ENCODE assay signal across 8 cellular contexts in the genomic region with DNA sequence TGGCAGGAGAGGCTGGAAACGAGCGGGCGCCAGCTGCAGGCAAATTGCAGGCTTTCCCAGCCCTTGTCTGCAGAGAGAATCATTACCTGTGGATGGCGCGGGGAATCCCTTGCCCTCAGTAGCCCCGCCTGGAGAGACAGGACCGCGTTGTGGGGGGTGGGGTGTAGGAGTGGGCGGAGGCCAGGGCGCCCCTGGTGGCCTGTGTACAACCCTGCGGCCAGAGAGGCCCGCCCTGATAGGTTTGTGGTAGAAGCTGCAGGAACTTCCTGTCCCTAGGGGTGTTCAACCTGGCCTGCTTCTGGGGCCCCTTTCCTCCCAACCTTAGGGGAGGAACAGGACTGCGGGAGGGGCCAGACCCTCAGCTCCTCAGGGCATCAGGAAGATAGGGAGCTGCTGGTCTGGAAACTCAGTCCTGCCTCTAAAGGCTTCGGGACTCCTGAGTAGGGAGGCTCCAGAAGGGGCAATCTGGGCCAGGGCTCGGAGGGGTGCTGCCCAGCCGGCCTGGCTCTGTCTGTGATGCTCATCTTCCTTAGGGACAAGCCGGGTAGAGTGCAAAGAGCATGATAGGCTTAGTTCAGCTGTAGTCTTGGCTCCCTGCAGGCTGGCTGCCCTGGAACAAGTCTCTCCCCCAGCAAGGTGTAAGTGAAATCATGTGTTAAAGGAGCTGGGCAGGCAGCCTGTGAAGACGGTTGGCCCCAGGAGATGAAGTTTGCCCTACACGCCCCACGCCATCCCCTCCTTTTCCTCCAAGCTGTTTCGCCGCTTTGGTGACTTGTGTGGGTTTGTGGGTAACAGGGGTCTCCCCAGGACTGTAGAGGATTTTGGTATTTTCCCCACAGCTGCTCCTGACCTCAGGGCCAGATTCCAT. TPM values are rescaled to one million over a fixed set of nuclear protein-coding genes. Genes with fewer than 3 reads are reported as not detected.
DNase-seq lines count a peak whose midpoint lies in the region; ATAC-seq, FAIRE-seq and TF ChIP-seq lines count a peak whose summit lies in the region.

No MANE protein-coding gene starts in this region.

- CTCF ChIA-PET in A549 (lab: Yijun Ruan, JAX): interaction anchor here (0.6 to 6.8 kb wide), 35 partner anchors 10 to 365 kb away, joined by 3 to 75 read pairs (median 4); a partner anchor contains a TSS

- H3K4me2 ChIP-seq in A549: peak overlapping the region; percentile 92

- no peak for TF ChIP-seq POLR2A in A549 (IDR thresholded peaks at IDR 0.05; ENCODE audit: low read length)

- H3K36me3 ChIP-seq in WERI-Rb-1 (peaks cover 33% of the 10 kb centered on the region), bronchial epithelial cell (ENCODE audit: control insufficient read depth, insufficient read depth, low read length) (no peaks in the 10 kb centered on the region)

- H3K4me3 ChIP-seq in A549: peak overlapping the region; percentile 83
- peak overlapping the region; percentile 41 for H3K4me3 ChIP-seq in WERI-Rb-1 (ENCODE audit: low read depth, low read length)
- peak overlapping the region; percentile 38 for H3K4me3 ChIP-seq in bronchial epithelial cell (ENCODE audit: low read depth, low read length)

- no peaks in the 10 kb centered on the region for H3K27me3 ChIP-seq in WERI-Rb-1 (ENCODE audit: insufficient read depth, low read depth, severe bottlenecking)
- no peaks in the 10 kb centered on the region for H3K27me3 ChIP-seq in bronchial epithelial cell (ENCODE audit: control insufficient read depth, insufficient read depth, low read length)

- DNase-seq in A549 (ENCODE audit: low read depth in 1 of 2, low spot score in 1 of 2): peak; percentile 82 to 86
- peak; percentile 40 for DNase-seq in NCI-H2107 (lab: John Stamatoyannopoulos, UW)
- peak; percentile 96 for DNase-seq in WERI-Rb-1
- peak; percentile 48 for DNase-seq in bronchial epithelial cell (ENCODE audit: low read depth)
- peak; percentile 81 for DNase-seq in iris pigment epithelial cell (ENCODE audit: low read depth)
- peak; percentile 61 for DNase-seq in stimulated activated CD4-positive, alpha-beta T cell treated with anti-CD3 and anti-CD28 coated beads, Interleukin-12 subunit alpha, Interleukin-12 subunit beta, amount 100 ng/mL, for 4 hours

- 24% methylated on average over 12 of the region's 22 CpGs for WGBS in A549 (ENCODE audit: missing lambda C conversion rate)

- TF ChIP-seq EP300 in A549 (IDR thresholded peaks at IDR 0.05): no peak

- H3K9me3 ChIP-seq in A549 (no peaks in the 10 kb centered on the region), WERI-Rb-1 (ENCODE audit: severe bottlenecking) (no peaks in the 10 kb centered on the region)

- H3K27ac ChIP-seq in A549 (peak overlapping the region; percentile 79 to 96), WERI-Rb-1 (peak overlapping the region; percentile 81)

- peaks cover 14% of the 10 kb centered on the region for H3K4me1 ChIP-seq in A549

- TF ChIP-seq CTCF in A549 (IDR thresholded peaks at IDR 0.05): peak; percentile 57
- peak; percentile 92 for TF ChIP-seq CTCF in WERI-Rb-1 (IDR thresholded peaks at IDR 0.05; ENCODE audit: low read depth, low read length)
- peak; percentile 89 for TF ChIP-seq CTCF in bronchial epithelial cell (IDR thresholded peaks at IDR 0.05; ENCODE audit: insufficient read depth, low read length, severe bottlenecking)

- POLR2A ChIA-PET in A549 (lab: Yijun Ruan, JAX): interaction anchor here (1.2 to 1.6 kb wide), 2 partner anchors 11 to 146 kb away, joined by 3 to 7 read pairs; a partner anchor contains a TSS

- peak in 1 of 2 experiments; percentile 26; a peak in 1 of 5 replicates for TF ChIP-seq RAD21 in A549 (conservative IDR thresholded peaks at IDR 0.05 in 1 of 2, IDR thresholded peaks at IDR 0.05 in 1 of 2)

- FAIRE-seq in A549 (lab: Jason Lieb, UNC) (no peak), bronchial epithelial cell (lab: Jason Lieb, UNC) (no peak)

- ATAC-seq in A549: peak; percentile 91 to 94
- ATAC-seq in GM18517 (IDR thresholded peaks at IDR 0.05; ENCODE audit: unreplicated experiment): peak; percentile 68
- peak; percentile 47 for ATAC-seq in HG03025 (IDR thresholded peaks at IDR 0.05; ENCODE audit: low FRiP score, unreplicated experiment)

TF ChIP-seq in A549, 52 proteins besides CTCF, POLR2A, EP300 and RAD21:
- TF ChIP-seq NPAS2 (CRISPR knock-in tag; IDR thresholded peaks at IDR 0.05; ENCODE audit: borderline replicate concordance): no peak
- TF ChIP-seq MAZ (IDR thresholded peaks at IDR 0.05; ENCODE audit: borderline replicate concordance, low read depth, low read length): no peak; the same call in 1 of the 2 replicates
- peak; percentile 17; the same call in 1 of the 2 replicates for TF ChIP-seq GATA3 (IDR thresholded peaks at IDR 0.05; ENCODE audit: borderline replicate concordance)
- TF ChIP-seq EHF (CRISPR knock-in tag; IDR thresholded peaks at IDR 0.05): no peak
- peak; percentile 31; the same call in 2 of the 3 replicates for TF ChIP-seq SMC3 (IDR thresholded peaks at IDR 0.05)
- TF ChIP-seq, protein P1, sequence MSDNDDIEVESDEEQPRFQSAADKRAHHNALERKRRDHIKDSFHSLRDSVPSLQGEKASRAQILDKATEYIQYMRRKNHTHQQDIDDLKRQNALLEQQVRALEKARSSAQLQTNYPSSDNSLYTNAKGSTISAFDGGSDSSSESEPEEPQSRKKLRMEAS (IDR thresholded peaks at IDR 0.05): peak; percentile 50
- TF ChIP-seq JUN (IDR thresholded peaks at IDR 0.05): 0 out of 5 replicates have a peak, but pooled peaks of 1 of the 2 experiments have one; percentile 29

RNA-seq across cellular contexts. Expression of a gene that starts 24.1 kb away (rescaled TPM):
- 12.4 and 12.7 TPM in 2 replicates for polyA plus RNA-seq in A549 (2011; rRNA removed)
- polyA plus RNA-seq in A549 (2012; cell fraction: cytosol; rRNA removed): 12.0 and 14.3 TPM in 2 replicates
- 49.1 and 70.7 TPM in 2 replicates for polyA plus RNA-seq in A549 (2012; cell fraction: nucleus; rRNA removed)
- polyA plus RNA-seq in A549 (2017; fragmentation: RNase III; extraction: RNeasy Plus Mini Kit Qiagen cat#74134 plus additional on column Dnase treatment): 51.4 to 60.9 TPM (median 51.9 TPM) in 3 replicates
- polyA minus RNA-seq in A549 (2011; rRNA and poly(A)+ RNA removed): 9.4 and 12.1 TPM in 2 replicates
- total RNA-seq in bronchial epithelial cell: under 0.01 and 0.13 TPM in 2 replicates

Comparison
In these comparisons a context has a peak if more than half of its experiments do, and no peak if none do; other contexts are left out.
1. Peak in every context shown above with its lines: DNase-seq, ATAC-seq, H3K4me3 ChIP-seq and H3K27ac ChIP-seq.
2. DNase-seq: peak in every context shown above with its lines; median percentile 96 in WERI-Rb-1; 84 in A549; 81 in iris pigment epithelial cell; 61 in stimulated activated CD4-positive, alpha-beta T cell treated with anti-CD3 and anti-CD28 coated beads, Interleukin-12 subunit alpha, Interleukin-12 subunit beta, amount 100 ng/mL, for 4 hours; 48 in bronchial epithelial cell; 40 in NCI-H2107.